ENCODE assay signal across 26 cellular contexts in the genomic region with DNA sequence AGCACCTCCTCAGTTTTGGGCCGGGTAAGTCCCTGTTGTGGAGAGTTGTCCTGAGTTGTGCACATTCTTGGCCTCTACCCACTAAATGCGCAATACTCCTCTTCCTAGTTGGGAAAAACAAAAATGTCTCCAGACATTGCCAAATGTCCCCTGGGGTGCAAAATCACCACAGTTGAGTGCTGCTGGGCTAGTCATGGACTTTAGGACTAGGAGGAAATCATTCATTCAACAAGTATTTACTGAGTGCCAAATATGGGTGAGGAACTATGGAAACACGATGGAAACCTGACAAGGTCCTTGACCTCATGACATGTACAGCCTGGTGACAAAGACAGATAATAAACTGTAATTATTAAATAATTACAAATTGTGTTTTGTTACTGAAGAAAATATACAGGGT.
"Had no signal": no experiment of that assay in that cellular context is flagged by ENCODE, and none has a peak within 500 bp of the region (broad histone marks: within the 10 kb centered on the region; RNA-seq: fewer than 3 reads in every experiment).

No MANE protein-coding gene starts in this region.

- H3K4me3 ChIP-seq: colonic mucosa, esophagus squamous epithelium, heart left ventricle, right atrium auricular region, spleen, suprapubic skin, tibial artery, upper lobe of right lung had no signal

- H3K27me3 ChIP-seq: colonic mucosa, esophagus squamous epithelium, heart left ventricle, right atrium auricular region, spleen, suprapubic skin, tibial artery, upper lobe of right lung had no signal

- H3K4me1 ChIP-seq: colonic mucosa, spleen had no signal

- H3K9me3 ChIP-seq: colonic mucosa, esophagus squamous epithelium, heart left ventricle, right atrium auricular region, suprapubic skin, tibial artery, upper lobe of right lung had no signal

- ATAC-seq: activated CD8-positive, alpha-beta T cell treated with anti-CD3 and anti-CD28 coated beads for 36 hours; activated T-cell treated with anti-CD3 and anti-CD28 coated beads, Interleukin-2, amount 50 U/mL, for 4 hours; activated T-helper 17 cell treated with anti-CD3 and anti-CD28 coated beads, Interleukin-2, amount 50 U/mL, for 72 hours; naive thymus-derived CD8-positive, alpha-beta T cell; upper lobe of right lung; WTC11 had no signal

- H3K27ac ChIP-seq: colonic mucosa, epithelial cell of prostate, esophagus squamous epithelium, heart left ventricle, right atrium auricular region, spleen, suprapubic skin, tibial artery, upper lobe of right lung had no signal

- DNase-seq: activated CD4-positive, alpha-beta T cell treated with anti-CD3 and anti-CD28 coated beads for 1 hour; activated CD4-positive, alpha-beta T cell treated with anti-CD3 and anti-CD28 coated beads, Interleukin-2, amount 50 U/mL, for 1 hour; activated CD8-positive, alpha-beta T cell treated with anti-CD3 and anti-CD28 coated beads for 36 hours; activated gamma-delta T cell treated with Interleukin-2 at 50 U/mL for 16 hours; activated naive CD4-positive, alpha-beta T cell treated with anti-CD3 and anti-CD28 coated beads, Interleukin-2, amount 50 U/mL, for 16 hours; activated T-cell treated with anti-CD3 and anti-CD28 coated beads, Interleukin-2, amount 50 U/mL, for 4 hours; amygdala; colonic mucosa; effector CD8-positive, alpha-beta T cell; esophagus squamous epithelium; foreskin fibroblast; heart left ventricle; hypothalamus; immature natural killer cell; kidney; naive thymus-derived CD8-positive, alpha-beta T cell; occipital lobe; spleen; stimulated activated naive CD4-positive, alpha-beta T cell; tibial artery; upper lobe of right lung had no signal
